In genomic region chr17:46121165-46121764, GRCh38 we compare ENCODE assay signal across 9 cellular contexts.
DNase-seq lines count a peak whose midpoint lies in the region; ATAC-seq, FAIRE-seq and TF ChIP-seq lines count a peak whose summit lies in the region.
"Had no signal": no experiment of that assay in that cellular context is flagged by ENCODE, and none has a peak within 500 bp of the region (broad histone marks: within the 10 kb centered on the region; RNA-seq: fewer than 3 reads in every experiment).

No MANE protein-coding gene starts in this region.

- no peak for TF ChIP-seq CTCF in NB4 (IDR thresholded peaks at IDR 0.05; ENCODE audit: low read depth, low read length)
- no peak for TF ChIP-seq CTCF in endothelial cell (IDR thresholded peaks at IDR 0.05; ENCODE audit: unreplicated experiment)
- TF ChIP-seq CTCF in psoas muscle (IDR thresholded peaks at IDR 0.05): no peak
- TF ChIP-seq CTCF in suprapubic skin (IDR thresholded peaks at IDR 0.05): no peak

- H3K4me1 Mint-ChIP-seq in endothelial cell (ENCODE audit: unreplicated experiment): peaks cover 42% of the 10 kb centered on the region

- peaks cover 4% of the 10 kb centered on the region for H3K36me3 Mint-ChIP-seq in endothelial cell (ENCODE audit: low read depth, unreplicated experiment)

- 0 to 3% (median 0%) methylated on average over 1 of the region's 1 CpG for WGBS in psoas muscle, 3 donors
- WGBS in suprapubic skin: 36% methylated on average over 1 of the region's 1 CpG

- TF ChIP-seq POLR2A in GM12891 (IDR thresholded peaks at IDR 0.05; ENCODE audit: low read depth, low read length) (no peak), NB4 (IDR thresholded peaks at IDR 0.05; ENCODE audit: extremely low read depth, insufficient read length) (no peak), suprapubic skin (IDR thresholded peaks at IDR 0.05) (no peak)

- no peak overlapping the region for H3K4me3 Mint-ChIP-seq in endothelial cell (ENCODE audit: unreplicated experiment)

- FAIRE-seq in GM12891 (lab: Jason Lieb, UNC): peak; percentile 94

- peak; percentile 48 for DNase-seq in GM12891 (ENCODE audit: insufficient read length, low spot score)
- peak; percentile 23 for DNase-seq in NB4 (ENCODE audit: low read depth)
- DNase-seq in endothelial cell (ENCODE audit: low spot score): no peak
- DNase-seq in psoas muscle: no peak
- DNase-seq in pons (ENCODE audit: low spot score): no peak
- no peak for DNase-seq in suprapubic skin (ENCODE audit: low spot score in 2 of 2)
- DNase-seq: activated CD4-positive, alpha-beta T cell treated with anti-CD3 and anti-CD28 coated beads for 4 hours; NCI-H510A treated with DMSO at 0.1 percent for 48 hours had no signal

- H3K27ac Mint-ChIP-seq in endothelial cell (ENCODE audit: unreplicated experiment): peak overlapping the region; percentile 65

- no peaks in the 10 kb centered on the region for H3K9me3 Mint-ChIP-seq in endothelial cell (ENCODE audit: unreplicated experiment)

- no peaks in the 10 kb centered on the region for H3K9me3 ChIP-seq in psoas muscle
- H3K9me3 ChIP-seq in suprapubic skin: no peaks in the 10 kb centered on the region

- H3K4me3 ChIP-seq in NB4 (ENCODE audit: low read depth, low read length): no peak overlapping the region
- H3K4me3 ChIP-seq in psoas muscle: peak overlapping the region; percentile 24
- H3K4me3 ChIP-seq in suprapubic skin: no peak overlapping the region

- H3K4me1 ChIP-seq in psoas muscle (peaks cover 84% of the 10 kb centered on the region), suprapubic skin (peaks cover 55% of the 10 kb centered on the region)

- H3K36me3 ChIP-seq in psoas muscle (ENCODE audit: insufficient read depth in 1 of 2, low read depth in 1 of 2) (no peaks in the 10 kb centered on the region), suprapubic skin (no peaks in the 10 kb centered on the region)

- H3K27ac ChIP-seq in psoas muscle (peak overlapping the region; percentile 74), suprapubic skin (no peak overlapping the region)

- no peak for TF ChIP-seq EP300 in suprapubic skin (IDR thresholded peaks at IDR 0.05)

- intact Hi-C loops in psoas muscle (cut with DNase I): no loop called here

- peak; percentile 88 to 90 (median 89) for ATAC-seq in psoas muscle
- no peak for ATAC-seq in HG02571 (IDR thresholded peaks at IDR 0.05; ENCODE audit: unreplicated experiment)

- H3K27me3 Mint-ChIP-seq in endothelial cell (ENCODE audit: unreplicated experiment): peaks cover 3% of the 10 kb centered on the region

- H3K27me3 ChIP-seq in psoas muscle (ENCODE audit: insufficient read depth in 3 of 3, low read length in 2 of 3) (no peaks in the 10 kb centered on the region), suprapubic skin (no peaks in the 10 kb centered on the region)

TF ChIP-seq in GM12891, 5 proteins besides CTCF, POLR2A, EP300 and RAD21:
- TF ChIP-seq TAF1 (IDR thresholded peaks at IDR 0.05; ENCODE audit: low read depth, low read length): no peak
- TF ChIP-seq POU2F2 (IDR thresholded peaks at IDR 0.05; ENCODE audit: low read depth, low read length): no peak
- TF ChIP-seq POLR2AphosphoS5 (IDR thresholded peaks at IDR 0.05; ENCODE audit: low read depth, low read length): no peak
- no peak for TF ChIP-seq PAX5 (IDR thresholded peaks at IDR 0.05; ENCODE audit: insufficient read depth, low read length, severe bottlenecking)
- TF ChIP-seq SPI1 (IDR thresholded peaks at IDR 0.05; ENCODE audit: low read depth, low read length): peak; percentile 94

Comparison
In these comparisons a context has a peak if more than half of its experiments do, and no peak if none do; other contexts are left out.
1. DNase-seq: peak in GM12891 (single experiment) and NB4 (single experiment); none in endothelial cell (single experiment), psoas muscle (0 of 2), pons (single experiment) and suprapubic skin (0 of 2).